In genomic region chr1:154760469-154760933, GRCh38 we compare ENCODE assay signal across 8 cellular contexts.
A peak's percentile ranks its signal among the peaks of the same experiment; 100 is the strongest.
DNase-seq lines count a peak whose midpoint lies in the region; ATAC-seq and TF ChIP-seq lines count a peak whose summit lies in the region.

No MANE protein-coding gene starts in this region.

- peaks cover 46% of the 10 kb centered on the region for H3K4me1 Mint-ChIP-seq in activated CD4-positive, alpha-beta T cell treated with anti-CD3 and anti-CD28 coated beads, Interleukin-2, amount 10 ng/mL, durations not matched to agents 24 days and 14 days

- peak; percentile 89 for ATAC-seq in lung (ENCODE audit: insufficient read depth, low FRiP score)

- DNase-seq in DMS153 treated with DMSO at 0.1 percent for 48 hours (lab: John Stamatoyannopoulos, UW; ENCODE audit: unreplicated experiment), result peak; percentile 65
- no peak for DNase-seq in Jurkat, Clone E6-1 (ENCODE audit: low read depth, low spot score)
- peak; percentile 96 for DNase-seq in activated CD4-positive, alpha-beta T cell treated with anti-CD3 and anti-CD28 coated beads, Interleukin-2, amount 10 ng/mL, durations not matched to agents 24 days and 14 days
- DNase-seq in colonic mucosa, result peak; percentile 79
- DNase-seq in lung (ENCODE audit: low spot score), result peak; percentile 76
- DNase-seq in stimulated activated CD8-positive, alpha-beta memory T cell treated with anti-CD3 and anti-CD28 coated beads, Interleukin-15, amount 100 ng/mL, for 48 hours (ENCODE audit: low read depth in 2 of 2), result peak; percentile 67 to 75
- DNase-seq in H4 (ENCODE audit: low spot score), result no peak
- DNase-seq in Karpas-422, result no peak

- H3K4me1 ChIP-seq in colonic mucosa, result no peaks in the 10 kb centered on the region
- peaks cover 0 to 7% of the 10 kb centered on the region in 2 donors for H3K4me1 ChIP-seq in lung (ENCODE audit: control insufficient read depth in 2 of 2, insufficient read depth in 2 of 2, low read length in 2 of 2)
- H3K4me1 ChIP-seq in Karpas-422 (ENCODE audit: low read length), result no peaks in the 10 kb centered on the region

- H3K27ac ChIP-seq in colonic mucosa (no peak overlapping the region), lung (ENCODE audit: low read depth in 1 of 2, low read length in 1 of 2) (no peak overlapping the region), Karpas-422 (ENCODE audit: low read length) (no peak overlapping the region)

- H3K27me3 ChIP-seq in colonic mucosa (peaks cover 20% of the 10 kb centered on the region), lung (ENCODE audit: control insufficient read depth, insufficient read depth) (no peaks in the 10 kb centered on the region), Karpas-422 (ENCODE audit: low read length) (no peaks in the 10 kb centered on the region)

- peaks cover 3% of the 10 kb centered on the region; the same call in 1 of the 2 replicates for H3K79me2 ChIP-seq in Karpas-422 (ENCODE audit: low read length)

- H3K36me3 ChIP-seq in colonic mucosa (no peaks in the 10 kb centered on the region), lung (ENCODE audit: control insufficient read depth in 2 of 2, insufficient read depth in 2 of 2, low read length in 2 of 2) (no peaks in the 10 kb centered on the region), Karpas-422 (ENCODE audit: insufficient read depth, low read length) (peaks cover 8% of the 10 kb centered on the region; the same call in 1 of the 2 replicates)

- H3K9ac ChIP-seq in colonic mucosa (ENCODE audit: low read depth in 2 of 2, low read length in 2 of 2) (peak overlapping the region in 1 of 2 donors; percentile 56), Karpas-422 (ENCODE audit: low read length) (no peak overlapping the region)

- H3K36me3 Mint-ChIP-seq in activated CD4-positive, alpha-beta T cell treated with anti-CD3 and anti-CD28 coated beads, Interleukin-2, amount 10 ng/mL, durations not matched to agents 24 days and 14 days (ENCODE audit: low read depth), result peaks cover 2% of the 10 kb centered on the region

- no peak overlapping the region for H3K4me2 ChIP-seq in Karpas-422 (ENCODE audit: low read depth, low read length, poor library complexity, severe bottlenecking)

- TF ChIP-seq CTCF in colonic mucosa (IDR thresholded peaks at IDR 0.05) (peak; percentile 71), lung (IDR thresholded peaks at IDR 0.05; ENCODE audit: control extremely low read depth, extremely low read depth) (peak; percentile 20)

- H3K27ac Mint-ChIP-seq in activated CD4-positive, alpha-beta T cell treated with anti-CD3 and anti-CD28 coated beads, Interleukin-2, amount 10 ng/mL, durations not matched to agents 24 days and 14 days, result peak overlapping the region; percentile 96

- WGBS in lung, 2 donors, result 1 to 7% methylated on average over 34 to 54 of the region's 54 CpGs

- H3K9me2 ChIP-seq in Karpas-422 (replicated peaks; ENCODE audit: insufficient read depth, low read length), result no peaks in the 10 kb centered on the region

- H2AFZ ChIP-seq in Karpas-422 (ENCODE audit: low read length), result no peak overlapping the region

- H3K27me3 Mint-ChIP-seq in activated CD4-positive, alpha-beta T cell treated with anti-CD3 and anti-CD28 coated beads, Interleukin-2, amount 10 ng/mL, durations not matched to agents 24 days and 14 days, result peaks cover 18% of the 10 kb centered on the region

- no peaks in the 10 kb centered on the region for H4K20me1 ChIP-seq in Karpas-422 (ENCODE audit: insufficient read depth, low read depth, low read length)

- no peaks in the 10 kb centered on the region for H3K9me3 ChIP-seq in colonic mucosa
- no peaks in the 10 kb centered on the region for H3K9me3 ChIP-seq in lung (ENCODE audit: control insufficient read depth in 2 of 2, insufficient read depth in 1 of 2, low read length in 1 of 2)
- no peaks in the 10 kb centered on the region for H3K9me3 ChIP-seq in Karpas-422 (ENCODE audit: low read length)

- H3K4me3 Mint-ChIP-seq in activated CD4-positive, alpha-beta T cell treated with anti-CD3 and anti-CD28 coated beads, Interleukin-2, amount 10 ng/mL, durations not matched to agents 24 days and 14 days, result peak overlapping the region; percentile 82

- peak overlapping the region; percentile 20 for H3K4me3 ChIP-seq in Jurkat, Clone E6-1 (ENCODE audit: low read length)
- H3K4me3 ChIP-seq in colonic mucosa (peak overlapping the region; percentile 40), lung (no peak overlapping the region), Karpas-422 (ENCODE audit: low read length) (no peak overlapping the region)

- H3K9me3 Mint-ChIP-seq in activated CD4-positive, alpha-beta T cell treated with anti-CD3 and anti-CD28 coated beads, Interleukin-2, amount 10 ng/mL, durations not matched to agents 24 days and 14 days, result peaks cover 4% of the 10 kb centered on the region

- intact Hi-C loops in activated CD4-positive, alpha-beta T cell treated with anti-CD3 and anti-CD28 coated beads, Interleukin-2, amount 10 ng/mL, durations not matched to agents 24 days and 14 days (cut with micrococcal nuclease), result no loop called here
- intact Hi-C loops in colonic mucosa (cut with DNase I), result loop anchor here (5.0 to 10.0 kb wide), 2 partner anchors 117 to 196 kb away; partner anchors contain the start of gene CHRNB2

Comparison
In these comparisons a context has a peak if more than half of its experiments do, and no peak if none do; other contexts are left out.
1. DNase-seq: peak in DMS153 treated with DMSO at 0.1 percent for 48 hours (single experiment), activated CD4-positive, alpha-beta T cell treated with anti-CD3 and anti-CD28 coated beads, Interleukin-2, amount 10 ng/mL, durations not matched to agents 24 days and 14 days (single experiment), colonic mucosa (single experiment), lung (single experiment) and stimulated activated CD8-positive, alpha-beta memory T cell treated with anti-CD3 and anti-CD28 coated beads, Interleukin-15, amount 100 ng/mL, for 48 hours (2 of 2); none in Jurkat, Clone E6-1 (single experiment), H4 (single experiment) and Karpas-422 (single experiment).
2. H3K4me3 ChIP-seq: peak in Jurkat, Clone E6-1 (single experiment) and colonic mucosa (single experiment); none in lung (single experiment) and Karpas-422 (single experiment).